In genomic region chr3:178195824-178196223, GRCh38 we compare ENCODE assay signal across 9 cellular contexts.
DNase-seq lines count a peak whose midpoint lies in the region; ATAC-seq and TF ChIP-seq lines count a peak whose summit lies in the region.
"Had no signal": no experiment of that assay in that cellular context is flagged by ENCODE, and none has a peak within 500 bp of the region (broad histone marks: within the 10 kb centered on the region; RNA-seq: fewer than 3 reads in every experiment).

No MANE protein-coding gene starts in this region.

- H3K27me3 ChIP-seq in OCI-LY3 (ENCODE audit: low read depth, low read length): no peaks in the 10 kb centered on the region
- H3K27me3 ChIP-seq in right cardiac atrium (ENCODE audit: control insufficient read depth, insufficient read depth): no peaks in the 10 kb centered on the region
- H3K27me3 ChIP-seq in tibial nerve: no peaks in the 10 kb centered on the region
- H3K27me3 ChIP-seq in H7 (ENCODE audit: control insufficient read depth, insufficient read depth, low read length): no peaks in the 10 kb centered on the region

- H3K4me1 Mint-ChIP-seq in HFFc6 (ENCODE audit: low read depth): peaks cover 40% of the 10 kb centered on the region

- no peaks in the 10 kb centered on the region for H4K20me1 ChIP-seq in OCI-LY3 (ENCODE audit: insufficient read depth, low read length)

- H3K4me2 ChIP-seq in OCI-LY3 (ENCODE audit: low read length): peak overlapping the region; percentile 46

- H3K36me3 Mint-ChIP-seq in HFFc6 (ENCODE audit: low read depth): no peaks in the 10 kb centered on the region

- no peaks in the 10 kb centered on the region for H3K27me3 Mint-ChIP-seq in HFFc6 (ENCODE audit: insufficient read depth)

- TF ChIP-seq CTCF in GM12865 (IDR thresholded peaks at IDR 0.05; ENCODE audit: insufficient read depth, low read depth, low read length, missing control alignments): no peak
- TF ChIP-seq CTCF in HFFc6 (IDR thresholded peaks at IDR 0.05): no peak
- no peak for TF ChIP-seq CTCF in OCI-LY3 (IDR thresholded peaks at IDR 0.05; ENCODE audit: low read depth, low read length)
- no peak for TF ChIP-seq CTCF in tibial nerve (IDR thresholded peaks at IDR 0.05)

- H3K4me3 Mint-ChIP-seq in HFFc6: no peak overlapping the region

- no peak for TF ChIP-seq POLR2A in tibial nerve (IDR thresholded peaks at IDR 0.05)

- peaks cover 22% of the 10 kb centered on the region for H3K4me1 ChIP-seq in OCI-LY3 (ENCODE audit: low read length)
- H3K4me1 ChIP-seq in right cardiac atrium (ENCODE audit: control insufficient read depth, insufficient read depth, low read length): no peaks in the 10 kb centered on the region
- no peaks in the 10 kb centered on the region for H3K4me1 ChIP-seq in tibial nerve

- no peaks in the 10 kb centered on the region for H3K9me3 Mint-ChIP-seq in HFFc6

- H3K79me2 ChIP-seq in OCI-LY3 (ENCODE audit: low read length): no peaks in the 10 kb centered on the region

- H3K9me3 ChIP-seq in OCI-LY3 (ENCODE audit: insufficient read depth, low read length) (no peaks in the 10 kb centered on the region), right cardiac atrium (ENCODE audit: control insufficient read depth, low read length) (no peaks in the 10 kb centered on the region), tibial nerve (no peaks in the 10 kb centered on the region)

- ATAC-seq in right cardiac atrium: peak; percentile 48 to 53

- H3K9ac ChIP-seq in OCI-LY3 (ENCODE audit: low read length): no peak overlapping the region

- DNase-seq in GM12865 (ENCODE audit: low read depth) (peak; percentile 17), HFFc6 (peak; percentile 71), right cardiac atrium (no peak), amygdala (lab: John Stamatoyannopoulos, UW) (no peak), tibial nerve (ENCODE audit: low spot score in 2 of 2) (no peak), H7 (no peak)
- no peak for DNase-seq in stimulated activated CD4-positive, alpha-beta T cell treated with anti-CD3 and anti-CD28 coated beads, Interleukin-4, amount 100 ng/mL, for 1 hour
- DNase-seq: central memory CD4-positive, alpha-beta T cell had no signal

- H3K27ac ChIP-seq in OCI-LY3 (ENCODE audit: low read length) (no peak overlapping the region), right cardiac atrium (ENCODE audit: low read length) (no peak overlapping the region), tibial nerve (no peak overlapping the region)

- intact Hi-C loops in right cardiac atrium (cut with DNase I): no loop called here

- H3K27ac Mint-ChIP-seq in HFFc6: peak overlapping the region; percentile 65

- H2AFZ ChIP-seq in OCI-LY3 (ENCODE audit: low read depth, low read length): no peak overlapping the region

- H3K36me3 ChIP-seq in OCI-LY3 (replicated peaks; ENCODE audit: low read depth, low read length) (no peaks in the 10 kb centered on the region), tibial nerve (no peaks in the 10 kb centered on the region), H7 (replicated peaks; ENCODE audit: control insufficient read depth, insufficient read depth, low read length) (no peaks in the 10 kb centered on the region)

- H3K4me3 ChIP-seq in GM12865 (ENCODE audit: low read depth, low read length) (no peak overlapping the region), OCI-LY3 (ENCODE audit: low read length) (0 out of 2 replicates have a peak overlapping the region, but pooled peaks have one; percentile 3), right cardiac atrium (ENCODE audit: low read length) (no peak overlapping the region), tibial nerve (no peak overlapping the region), H7 (ENCODE audit: insufficient read depth, low read depth, low read length) (no peak overlapping the region)

- 66% methylated on average over 2 of the region's 2 CpGs for WGBS in right cardiac atrium
- 78 to 86% methylated on average over 2 of the region's 2 CpGs for WGBS in tibial nerve, 2 donors

- no peak for TF ChIP-seq EP300 in tibial nerve (IDR thresholded peaks at IDR 0.05)

Comparison
In these comparisons a context has a peak if more than half of its experiments do, and no peak if none do; other contexts are left out.
1. DNase-seq: peak in GM12865 (single experiment) and HFFc6 (single experiment); none in right cardiac atrium (0 of 3), amygdala (0 of 56), tibial nerve (0 of 2), stimulated activated CD4-positive, alpha-beta T cell treated with anti-CD3 and anti-CD28 coated beads, Interleukin-4, amount 100 ng/mL, for 1 hour (single experiment) and H7 (single experiment).